In genomic region chr5:150508021-150508640, GRCh38 we compare ENCODE assay signal across 1 cellular context.
TF ChIP-seq lines count a peak whose summit lies in the region.

TSS of gene NDST1 (plus strand) at chr5:150508131. CDS start at chr5:150521255, 13,124 bp downstream.

TF ChIP-seq in GM12878, 131 proteins besides CTCF, POLR2A, EP300 and RAD21 (continued from another document):
- TF ChIP-seq, protein P1, sequence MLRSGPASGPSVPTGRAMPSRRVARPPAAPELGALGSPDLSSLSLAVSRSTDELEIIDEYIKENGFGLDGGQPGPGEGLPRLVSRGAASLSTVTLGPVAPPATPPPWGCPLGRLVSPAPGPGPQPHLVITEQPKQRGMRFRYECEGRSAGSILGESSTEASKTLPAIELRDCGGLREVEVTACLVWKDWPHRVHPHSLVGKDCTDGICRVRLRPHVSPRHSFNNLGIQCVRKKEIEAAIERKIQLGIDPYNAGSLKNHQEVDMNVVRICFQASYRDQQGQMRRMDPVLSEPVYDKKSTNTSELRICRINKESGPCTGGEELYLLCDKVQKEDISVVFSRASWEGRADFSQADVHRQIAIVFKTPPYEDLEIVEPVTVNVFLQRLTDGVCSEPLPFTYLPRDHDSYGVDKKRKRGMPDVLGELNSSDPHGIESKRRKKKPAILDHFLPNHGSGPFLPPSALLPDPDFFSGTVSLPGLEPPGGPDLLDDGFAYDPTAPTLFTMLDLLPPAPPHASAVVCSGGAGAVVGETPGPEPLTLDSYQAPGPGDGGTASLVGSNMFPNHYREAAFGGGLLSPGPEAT (IDR thresholded peaks at IDR 0.05; ENCODE audit: low read depth): no peak
- TF ChIP-seq, protein P2, sequence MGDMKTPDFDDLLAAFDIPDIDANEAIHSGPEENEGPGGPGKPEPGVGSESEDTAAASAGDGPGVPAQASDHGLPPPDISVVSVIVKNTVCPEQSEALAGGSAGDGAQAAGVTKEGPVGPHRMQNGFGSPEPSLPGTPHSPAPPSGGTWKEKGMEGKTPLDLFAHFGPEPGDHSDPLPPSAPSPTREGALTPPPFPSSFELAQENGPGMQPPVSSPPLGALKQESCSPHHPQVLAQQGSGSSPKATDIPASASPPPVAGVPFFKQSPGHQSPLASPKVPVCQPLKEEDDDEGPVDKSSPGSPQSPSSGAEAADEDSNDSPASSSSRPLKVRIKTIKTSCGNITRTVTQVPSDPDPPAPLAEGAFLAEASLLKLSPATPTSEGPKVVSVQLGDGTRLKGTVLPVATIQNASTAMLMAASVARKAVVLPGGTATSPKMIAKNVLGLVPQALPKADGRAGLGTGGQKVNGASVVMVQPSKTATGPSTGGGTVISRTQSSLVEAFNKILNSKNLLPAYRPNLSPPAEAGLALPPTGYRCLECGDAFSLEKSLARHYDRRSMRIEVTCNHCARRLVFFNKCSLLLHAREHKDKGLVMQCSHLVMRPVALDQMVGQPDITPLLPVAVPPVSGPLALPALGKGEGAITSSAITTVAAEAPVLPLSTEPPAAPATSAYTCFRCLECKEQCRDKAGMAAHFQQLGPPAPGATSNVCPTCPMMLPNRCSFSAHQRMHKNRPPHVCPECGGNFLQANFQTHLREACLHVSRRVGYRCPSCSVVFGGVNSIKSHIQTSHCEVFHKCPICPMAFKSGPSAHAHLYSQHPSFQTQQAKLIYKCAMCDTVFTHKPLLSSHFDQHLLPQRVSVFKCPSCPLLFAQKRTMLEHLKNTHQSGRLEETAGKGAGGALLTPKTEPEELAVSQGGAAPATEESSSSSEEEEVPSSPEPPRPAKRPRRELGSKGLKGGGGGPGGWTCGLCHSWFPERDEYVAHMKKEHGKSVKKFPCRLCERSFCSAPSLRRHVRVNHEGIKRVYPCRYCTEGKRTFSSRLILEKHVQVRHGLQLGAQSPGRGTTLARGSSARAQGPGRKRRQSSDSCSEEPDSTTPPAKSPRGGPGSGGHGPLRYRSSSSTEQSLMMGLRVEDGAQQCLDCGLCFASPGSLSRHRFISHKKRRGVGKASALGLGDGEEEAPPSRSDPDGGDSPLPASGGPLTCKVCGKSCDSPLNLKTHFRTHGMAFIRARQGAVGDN (IDR thresholded peaks at IDR 0.05): no peak
- TF ChIP-seq ETV6 (conservative IDR thresholded peaks at IDR 0.05 in 1 of 2, IDR thresholded peaks at IDR 0.05 in 1 of 2; ENCODE audit: borderline replicate concordance in 1 of 2, low read depth in 1 of 2) (no peak), BMI1 (IDR thresholded peaks at IDR 0.05; ENCODE audit: borderline replicate concordance) (no peak), MEF2B (IDR thresholded peaks at IDR 0.05; ENCODE audit: partially characterized antibody, poor library complexity, severe bottlenecking) (no peak), SMAD5 (IDR thresholded peaks at IDR 0.05; ENCODE audit: low read depth) (no peak)
